Comparison of ENCODE assay signal across 1 cellular context in the genomic region with DNA sequence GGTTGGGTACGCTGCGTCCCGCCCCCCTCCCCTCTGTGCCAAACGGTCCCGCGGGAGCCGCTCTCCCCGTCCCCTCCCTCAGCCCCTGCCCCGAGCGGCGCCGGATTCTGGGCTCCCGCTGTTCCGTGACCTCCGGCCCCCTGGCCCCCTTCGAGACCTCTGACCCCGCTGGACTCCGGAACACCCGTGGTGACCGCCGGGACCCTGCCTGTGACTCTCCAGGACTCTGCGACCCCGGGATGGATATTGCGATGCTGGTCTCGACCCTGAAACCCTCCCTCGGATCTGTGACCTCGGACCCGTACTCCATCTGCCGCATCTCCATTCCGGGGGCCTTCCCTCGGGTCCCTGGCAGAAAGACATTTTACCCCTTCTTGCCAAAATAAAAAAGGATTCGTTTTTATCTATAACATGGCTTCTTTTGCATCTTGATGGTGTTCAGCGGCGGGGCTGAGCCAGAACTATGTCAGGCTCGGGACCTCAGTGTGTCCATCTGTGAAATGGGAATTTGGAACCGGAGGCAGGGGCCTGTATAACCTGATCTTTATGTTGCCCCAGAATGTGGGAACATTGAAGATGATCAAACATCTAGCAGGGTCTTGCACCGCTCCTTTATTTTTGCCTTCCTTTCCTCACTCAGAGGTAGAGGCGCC.
TF ChIP-seq lines count a peak whose summit lies in the region.

No MANE protein-coding gene starts in this region.

TF ChIP-seq in GM12878, 131 proteins besides CTCF, POLR2A, EP300 and RAD21:
- TF ChIP-seq, protein P1, sequence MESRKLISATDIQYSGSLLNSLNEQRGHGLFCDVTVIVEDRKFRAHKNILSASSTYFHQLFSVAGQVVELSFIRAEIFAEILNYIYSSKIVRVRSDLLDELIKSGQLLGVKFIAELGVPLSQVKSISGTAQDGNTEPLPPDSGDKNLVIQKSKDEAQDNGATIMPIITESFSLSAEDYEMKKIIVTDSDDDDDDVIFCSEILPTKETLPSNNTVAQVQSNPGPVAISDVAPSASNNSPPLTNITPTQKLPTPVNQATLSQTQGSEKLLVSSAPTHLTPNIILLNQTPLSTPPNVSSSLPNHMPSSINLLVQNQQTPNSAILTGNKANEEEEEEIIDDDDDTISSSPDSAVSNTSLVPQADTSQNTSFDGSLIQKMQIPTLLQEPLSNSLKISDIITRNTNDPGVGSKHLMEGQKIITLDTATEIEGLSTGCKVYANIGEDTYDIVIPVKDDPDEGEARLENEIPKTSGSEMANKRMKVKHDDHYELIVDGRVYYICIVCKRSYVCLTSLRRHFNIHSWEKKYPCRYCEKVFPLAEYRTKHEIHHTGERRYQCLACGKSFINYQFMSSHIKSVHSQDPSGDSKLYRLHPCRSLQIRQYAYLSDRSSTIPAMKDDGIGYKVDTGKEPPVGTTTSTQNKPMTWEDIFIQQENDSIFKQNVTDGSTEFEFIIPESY (IDR thresholded peaks at IDR 0.05) = no peak
- TF ChIP-seq EZH2 (IDR thresholded peaks at IDR 0.05; ENCODE audit: borderline replicate concordance, control insufficient read depth, low read depth, low read length) = 0 out of 2 replicates have a peak, but pooled peaks have one; percentile 69
- 0 out of 2 replicates have a peak, but pooled peaks have one; percentile 6 for TF ChIP-seq TARDBP (IDR thresholded peaks at IDR 0.05; ENCODE audit: borderline replicate concordance)
- 0 out of 2 replicates have a peak, but pooled peaks have one; percentile 57 for TF ChIP-seq YY1 (IDR thresholded peaks at IDR 0.05; ENCODE audit: low read depth, low read length)
- peak; percentile 47; the same call in 1 of the 2 replicates for TF ChIP-seq ZNF217 (IDR thresholded peaks at IDR 0.05)
- TF ChIP-seq FOXM1 (IDR thresholded peaks at IDR 0.05; ENCODE audit: low read depth, low read length) = no peak
- TF ChIP-seq ZSCAN29 (IDR thresholded peaks at IDR 0.05) = no peak
- TF ChIP-seq ZNF384 (IDR thresholded peaks at IDR 0.05; ENCODE audit: borderline replicate concordance, low read depth, low read length) = no peak
- TF ChIP-seq, protein P2, sequence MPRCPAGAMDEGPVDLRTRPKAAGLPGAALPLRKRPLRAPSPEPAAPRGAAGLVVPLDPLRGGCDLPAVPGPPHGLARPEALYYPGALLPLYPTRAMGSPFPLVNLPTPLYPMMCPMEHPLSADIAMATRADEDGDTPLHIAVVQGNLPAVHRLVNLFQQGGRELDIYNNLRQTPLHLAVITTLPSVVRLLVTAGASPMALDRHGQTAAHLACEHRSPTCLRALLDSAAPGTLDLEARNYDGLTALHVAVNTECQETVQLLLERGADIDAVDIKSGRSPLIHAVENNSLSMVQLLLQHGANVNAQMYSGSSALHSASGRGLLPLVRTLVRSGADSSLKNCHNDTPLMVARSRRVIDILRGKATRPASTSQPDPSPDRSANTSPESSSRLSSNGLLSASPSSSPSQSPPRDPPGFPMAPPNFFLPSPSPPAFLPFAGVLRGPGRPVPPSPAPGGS (IDR thresholded peaks at IDR 0.05; ENCODE audit: borderline replicate concordance, insufficient read depth, low read depth, low read length, poor library complexity, severe bottlenecking) = no peak
- peak; percentile 86; the same call in 1 of the 2 replicates for TF ChIP-seq SMARCA5 (IDR thresholded peaks at IDR 0.05)
- no peak for TF ChIP-seq NFIC (IDR thresholded peaks at IDR 0.05; ENCODE audit: low read depth, low read length)
